In the genomic region with DNA sequence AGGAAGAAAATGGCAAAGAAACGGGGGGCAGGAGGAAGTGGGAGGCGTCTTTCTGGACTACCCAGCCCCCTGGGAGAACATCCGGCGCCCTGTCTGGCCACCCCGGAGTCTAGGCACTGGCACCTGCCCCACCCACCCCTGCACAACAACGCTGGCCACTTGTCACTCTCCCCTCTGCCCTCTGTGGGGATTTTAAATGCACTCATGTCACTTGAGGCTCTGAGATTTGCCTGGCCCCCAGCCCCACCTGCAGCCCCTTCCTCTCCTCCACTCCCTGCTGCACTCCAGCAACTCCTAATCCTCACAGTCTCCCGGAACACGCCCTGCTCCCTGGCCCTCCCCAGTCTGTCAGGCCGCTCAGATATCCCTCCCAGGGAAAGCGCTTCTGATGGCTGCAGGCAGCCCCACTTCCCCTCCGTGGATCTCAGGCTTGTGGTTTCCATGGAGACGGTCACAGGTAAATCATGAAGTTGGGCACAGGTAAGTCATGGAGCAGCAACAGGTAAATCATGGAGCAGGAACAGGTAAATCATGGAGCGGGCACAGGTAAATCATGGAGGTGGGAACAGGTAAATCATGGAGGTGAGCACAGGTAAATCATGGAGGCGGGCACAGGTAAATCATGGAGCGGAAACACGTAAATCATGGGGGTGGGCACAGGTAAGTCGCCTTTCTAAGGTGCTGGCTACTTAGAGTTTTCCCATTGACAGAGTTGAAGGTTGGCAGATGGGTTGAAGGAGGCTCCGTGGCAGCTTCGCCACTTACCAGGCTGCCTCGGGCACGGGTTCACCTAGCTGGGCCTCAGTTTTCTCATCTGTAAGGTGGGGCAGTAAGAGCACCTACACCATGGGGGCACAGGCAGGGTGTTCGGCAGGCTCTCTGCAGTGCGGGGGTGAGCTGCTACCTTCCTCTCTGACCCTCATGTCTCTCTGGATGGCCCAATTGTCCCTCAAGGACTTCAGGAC, we compare ENCODE assay signal across 2 cellular contexts.
A peak's percentile ranks its signal among the peaks of the same experiment; 100 is the strongest.
TF ChIP-seq lines count a peak whose summit lies in the region.

No MANE protein-coding gene starts in this region.

TF ChIP-seq in GM23338, 12 proteins besides CTCF, POLR2A, EP300 and RAD21 (continued from another document):
- TF ChIP-seq ZNF114 (CRISPR knock-in tag; IDR thresholded peaks at IDR 0.05) (no peak), REST (IDR thresholded peaks at IDR 0.05; ENCODE audit: unreplicated experiment) (no peak), EZH2 (IDR thresholded peaks at IDR 0.05; ENCODE audit: low read depth, unreplicated experiment) (no peak), CREB1 (CRISPR knock-in tag; IDR thresholded peaks at IDR 0.05; ENCODE audit: low read depth) (no peak), ZNF331 (CRISPR knock-in tag; IDR thresholded peaks at IDR 0.05; ENCODE audit: low read depth) (no peak), ZNF462 (CRISPR knock-in tag; IDR thresholded peaks at IDR 0.05) (no peak), EZH2phosphoT487 (IDR thresholded peaks at IDR 0.05; ENCODE audit: unreplicated experiment) (no peak), STAT1 (IDR thresholded peaks at IDR 0.05; ENCODE audit: unreplicated experiment) (no peak), NANOG (IDR thresholded peaks at IDR 0.05; ENCODE audit: borderline replicate concordance) (no peak), JUNB (IDR thresholded peaks at IDR 0.05; ENCODE audit: unreplicated experiment) (no peak)

TF ChIP-seq in WTC11, 78 proteins besides CTCF, POLR2A, EP300 and RAD21:
- TF ChIP-seq, protein P1, sequence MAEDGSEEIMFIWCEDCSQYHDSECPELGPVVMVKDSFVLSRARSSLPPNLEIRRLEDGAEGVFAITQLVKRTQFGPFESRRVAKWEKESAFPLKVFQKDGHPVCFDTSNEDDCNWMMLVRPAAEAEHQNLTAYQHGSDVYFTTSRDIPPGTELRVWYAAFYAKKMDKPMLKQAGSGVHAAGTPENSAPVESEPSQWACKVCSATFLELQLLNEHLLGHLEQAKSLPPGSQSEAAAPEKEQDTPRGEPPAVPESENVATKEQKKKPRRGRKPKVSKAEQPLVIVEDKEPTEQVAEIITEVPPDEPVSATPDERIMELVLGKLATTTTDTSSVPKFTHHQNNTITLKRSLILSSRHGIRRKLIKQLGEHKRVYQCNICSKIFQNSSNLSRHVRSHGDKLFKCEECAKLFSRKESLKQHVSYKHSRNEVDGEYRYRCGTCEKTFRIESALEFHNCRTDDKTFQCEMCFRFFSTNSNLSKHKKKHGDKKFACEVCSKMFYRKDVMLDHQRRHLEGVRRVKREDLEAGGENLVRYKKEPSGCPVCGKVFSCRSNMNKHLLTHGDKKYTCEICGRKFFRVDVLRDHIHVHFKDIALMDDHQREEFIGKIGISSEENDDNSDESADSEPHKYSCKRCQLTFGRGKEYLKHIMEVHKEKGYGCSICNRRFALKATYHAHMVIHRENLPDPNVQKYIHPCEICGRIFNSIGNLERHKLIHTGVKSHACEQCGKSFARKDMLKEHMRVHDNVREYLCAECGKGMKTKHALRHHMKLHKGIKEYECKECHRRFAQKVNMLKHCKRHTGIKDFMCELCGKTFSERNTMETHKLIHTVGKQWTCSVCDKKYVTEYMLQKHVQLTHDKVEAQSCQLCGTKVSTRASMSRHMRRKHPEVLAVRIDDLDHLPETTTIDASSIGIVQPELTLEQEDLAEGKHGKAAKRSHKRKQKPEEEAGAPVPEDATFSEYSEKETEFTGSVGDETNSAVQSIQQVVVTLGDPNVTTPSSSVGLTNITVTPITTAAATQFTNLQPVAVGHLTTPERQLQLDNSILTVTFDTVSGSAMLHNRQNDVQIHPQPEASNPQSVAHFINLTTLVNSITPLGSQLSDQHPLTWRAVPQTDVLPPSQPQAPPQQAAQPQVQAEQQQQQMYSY (CRISPR knock-in tag; IDR thresholded peaks at IDR 0.05), result peak; percentile 97
- TF ChIP-seq, protein P2, sequence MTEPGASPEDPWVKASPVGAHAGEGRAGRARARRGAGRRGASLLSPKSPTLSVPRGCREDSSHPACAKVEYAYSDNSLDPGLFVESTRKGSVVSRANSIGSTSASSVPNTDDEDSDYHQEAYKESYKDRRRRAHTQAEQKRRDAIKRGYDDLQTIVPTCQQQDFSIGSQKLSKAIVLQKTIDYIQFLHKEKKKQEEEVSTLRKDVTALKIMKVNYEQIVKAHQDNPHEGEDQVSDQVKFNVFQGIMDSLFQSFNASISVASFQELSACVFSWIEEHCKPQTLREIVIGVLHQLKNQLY (CRISPR knock-in tag; IDR thresholded peaks at IDR 0.05), result no peak
